ENCODE assay signal across 13 cellular contexts in genomic region chr1:12180315-12180714, GRCh38. TPM values are rescaled to one million over a fixed set of nuclear protein-coding genes. Genes with fewer than 3 reads are reported as not detected.
A peak's percentile ranks its signal among the peaks of the same experiment; 100 is the strongest.
DNase-seq lines count a peak whose midpoint lies in the region; ATAC-seq and TF ChIP-seq lines count a peak whose summit lies in the region.
"Had no signal": no experiment of that assay in that cellular context is flagged by ENCODE, and none has a peak within 500 bp of the region (broad histone marks: within the 10 kb centered on the region; RNA-seq: fewer than 3 reads in every experiment).

No MANE protein-coding gene starts in this region.

- TF ChIP-seq CTCF in ascending aorta (IDR thresholded peaks at IDR 0.05) (no peak), left lung (IDR thresholded peaks at IDR 0.05) (no peak), spleen (IDR thresholded peaks at IDR 0.05 in 8 of 11, conservative IDR thresholded peaks at IDR 0.05 in 3 of 11) (no peak)

- WGBS in spleen, 5 donors, result 31 to 49% (median 37%) methylated on average over 10 of the region's 10 CpGs

- no peak overlapping the region for H3K4me3 ChIP-seq in ascending aorta
- peak overlapping the region in 1 of 2 donors; percentile 11 for H3K4me3 ChIP-seq in left lung
- H3K4me3 ChIP-seq in spleen, result peak overlapping the region in 1 of 8 donors; percentile 52
- H3K4me3 ChIP-seq: thoracic aorta had no signal

- H3K4me1 ChIP-seq in ascending aorta (peaks cover 0 to 8% of the 10 kb centered on the region in 2 donors), left lung (peaks cover 60 to 100% of the 10 kb centered on the region in 2 donors), spleen (peaks cover 63 to 100% (median 98%) of the 10 kb centered on the region in 6 donors)

- peak; percentile 77 for ATAC-seq in left lung
- ATAC-seq in GM21423 (IDR thresholded peaks at IDR 0.05; ENCODE audit: unreplicated experiment), result no peak
- ATAC-seq: HCT116 had no signal

- no peak for TF ChIP-seq POLR2A in spleen (IDR thresholded peaks at IDR 0.05)

- H3K27ac ChIP-seq in ascending aorta, result peak overlapping the region; percentile 63
- H3K27ac ChIP-seq in left lung, result peak overlapping the region; percentile 72 to 94
- H3K27ac ChIP-seq in spleen, result peak overlapping the region; percentile 38 to 99 (median 98)

- DNase-seq in KG1 (lab: John Stamatoyannopoulos, UW) (peak; percentile 6), ascending aorta (ENCODE audit: low spot score in 2 of 2) (peak; percentile 51 to 80), left lung (peak; percentile 92 to 93), spleen (peak; percentile 94), DMS 273 (lab: John Stamatoyannopoulos, UW; ENCODE audit: unreplicated experiment) (no peak), retina (no peak), OCI-M1 (lab: John Stamatoyannopoulos, UW) (no peak)
- DNase-seq: Calu3; stimulated activated CD4-positive, alpha-beta T cell treated with anti-CD3 and anti-CD28 coated beads, Interleukin-15, amount 100 ng/mL, for 24 hours; T1000 had no signal

- H3K9me3 ChIP-seq in ascending aorta (no peaks in the 10 kb centered on the region), left lung (no peaks in the 10 kb centered on the region), spleen (no peaks in the 10 kb centered on the region)
- H3K9me3 ChIP-seq: thoracic aorta had no signal

- H3K27me3 ChIP-seq in ascending aorta (no peaks in the 10 kb centered on the region), left lung (no peaks in the 10 kb centered on the region), spleen (replicated peaks in 1 of 7) (no peaks in the 10 kb centered on the region)

- H3K36me3 ChIP-seq in ascending aorta (no peaks in the 10 kb centered on the region), left lung (peaks cover 0 to 18% of the 10 kb centered on the region in 2 donors), spleen (peaks cover 0 to 74% (median 0%) of the 10 kb centered on the region in 6 donors)
- H3K36me3 ChIP-seq: thoracic aorta had no signal

- intact Hi-C loops in ascending aorta (cut with DNase I) (no loop called here), left lung (cut with DNase I) (no loop called here), spleen (cut with DNase I; ENCODE audit: low total_unique reads) (no loop called here)

RNA-seq across cellular contexts. Expression of gene TNFRSF1B, which starts 13.5 kb away (rescaled TPM):
- total RNA-seq in ascending aorta (139 TPM), left lung (100 to 1,000 TPM in 1 of 2 donors, 10 to 100 TPM in 1; 33.0 to 109 TPM), spleen (100 to 1,000 TPM; 142 to 233 (median 183) TPM)
- 10 to 100 TPM; 28.5 to 63.2 (median 36.8) TPM for polyA plus RNA-seq in spleen

RNA-seq across cellular contexts. Expression of gene VPS13D, which starts 49.5 kb away (rescaled TPM):
- total RNA-seq in ascending aorta (28.3 TPM), left lung (10 to 100 TPM; 58.4 to 62.3 TPM), spleen (100 to 1,000 TPM in 1 of 7 donors, 10 to 100 TPM in 6; 70.3 to 108 (median 93.7) TPM)
- polyA plus RNA-seq in spleen, result 10 to 100 TPM; 10.1 to 15.3 (median 10.5) TPM

Comparison
In these comparisons a context has a peak if more than half of its experiments do, and no peak if none do; other contexts are left out.
1. DNase-seq: peak in KG1 (single experiment), ascending aorta (2 of 2), left lung (2 of 2) and spleen (single experiment); none in DMS 273 (single experiment), retina (single experiment) and OCI-M1 (single experiment).
2. Peak in every context shown above with its lines, with median percentiles within 50 percentile points of each other: H3K27ac ChIP-seq.